19 cellular contexts compared by ENCODE assay signal in genomic region chr16:50863673-50864144, GRCh38.
DNase-seq lines count a peak whose midpoint lies in the region; ATAC-seq and FAIRE-seq lines count a peak whose summit lies in the region.
"Had no signal": no experiment of that assay in that cellular context is flagged by ENCODE, and none has a peak within 500 bp of the region (broad histone marks: within the 10 kb centered on the region; RNA-seq: fewer than 3 reads in every experiment).

No MANE protein-coding gene starts in this region.

- H3K36me3 Mint-ChIP-seq in activated CD4-positive, alpha-beta T cell treated with anti-CD3 and anti-CD28 coated beads, Interleukin-2, amount 10 ng/mL, durations not matched to agents 24 days and 14 days (ENCODE audit: low read depth) = no peaks in the 10 kb centered on the region
- H3K36me3 Mint-ChIP-seq: CD8-positive, alpha-beta T cell had no signal

- H3K9me3 Mint-ChIP-seq in activated CD4-positive, alpha-beta T cell treated with anti-CD3 and anti-CD28 coated beads, Interleukin-2, amount 10 ng/mL, durations not matched to agents 24 days and 14 days = no peaks in the 10 kb centered on the region
- H3K9me3 Mint-ChIP-seq: CD8-positive, alpha-beta T cell; GM23338 had no signal

- peaks cover 4% of the 10 kb centered on the region for H3K27me3 Mint-ChIP-seq in activated CD4-positive, alpha-beta T cell treated with anti-CD3 and anti-CD28 coated beads, Interleukin-2, amount 10 ng/mL, durations not matched to agents 24 days and 14 days

- no peak for ATAC-seq in GM19035 (IDR thresholded peaks at IDR 0.05; ENCODE audit: unreplicated experiment)
- ATAC-seq: CD8-positive, alpha-beta T cell; GM12878; K562 had no signal

- H3K27ac ChIP-seq in caudate nucleus (ENCODE audit: low read depth, low read length) = peak overlapping the region; percentile 63
- H3K27ac ChIP-seq: 22Rv1 had no signal

- no peaks in the 10 kb centered on the region for H3K4me1 Mint-ChIP-seq in activated CD4-positive, alpha-beta T cell treated with anti-CD3 and anti-CD28 coated beads, Interleukin-2, amount 10 ng/mL, durations not matched to agents 24 days and 14 days

- no peak overlapping the region for H3K4me3 Mint-ChIP-seq in activated CD4-positive, alpha-beta T cell treated with anti-CD3 and anti-CD28 coated beads, Interleukin-2, amount 10 ng/mL, durations not matched to agents 24 days and 14 days
- H3K4me3 Mint-ChIP-seq: CD8-positive, alpha-beta T cell; GM23338 had no signal

- intact Hi-C loops in activated CD4-positive, alpha-beta T cell treated with anti-CD3 and anti-CD28 coated beads, Interleukin-2, amount 10 ng/mL, durations not matched to agents 24 days and 14 days (cut with micrococcal nuclease) = no loop called here

- no peak overlapping the region for H3K27ac Mint-ChIP-seq in activated CD4-positive, alpha-beta T cell treated with anti-CD3 and anti-CD28 coated beads, Interleukin-2, amount 10 ng/mL, durations not matched to agents 24 days and 14 days
- H3K27ac Mint-ChIP-seq: CD8-positive, alpha-beta T cell; GM23338 had no signal

- FAIRE-seq in urothelium cell line (lab: Jason Lieb, UNC) = peak; percentile 17
- FAIRE-seq: GM12878, GM18507, K562 had no signal

- peak; percentile 45 for DNase-seq in activated CD4-positive, alpha-beta T cell treated with anti-CD3 and anti-CD28 coated beads, Interleukin-2, amount 10 ng/mL, durations not matched to agents 24 days and 14 days
- no peak for DNase-seq in activated CD4-positive, alpha-beta T cell treated with anti-CD3 and anti-CD28 coated beads for 1 hour
- DNase-seq in caudate nucleus (lab: John Stamatoyannopoulos, UW) (no peak), mesenteric fat pad (ENCODE audit: low spot score) (peak; percentile 75), urothelium cell line (ENCODE audit: low spot score) (no peak), NOMO-1 treated with dmso at 0.1 percent for 144 hours (lab: John Stamatoyannopoulos, UW; ENCODE audit: unreplicated experiment) (no peak)
- DNase-seq in effector CD4-positive, alpha-beta T cell = no peak
- DNase-seq: CD8-positive, alpha-beta T cell; DMS79; NCI-H187; NCI-H226; NCI-H526 treated with DMSO at 0.1 percent for 48 hours; OCI-M1 had no signal

Comparison
In these comparisons a context has a peak if more than half of its experiments do, and no peak if none do; other contexts are left out.
1. DNase-seq: peak in activated CD4-positive, alpha-beta T cell treated with anti-CD3 and anti-CD28 coated beads, Interleukin-2, amount 10 ng/mL, durations not matched to agents 24 days and 14 days (single experiment) and mesenteric fat pad (single experiment); none in activated CD4-positive, alpha-beta T cell treated with anti-CD3 and anti-CD28 coated beads for 1 hour (single experiment), caudate nucleus (0 of 61), urothelium cell line (single experiment), NOMO-1 treated with dmso at 0.1 percent for 144 hours (single experiment) and effector CD4-positive, alpha-beta T cell (single experiment).